Comparison of ENCODE assay signal across 13 cellular contexts in genomic region chr15:62573856-62574255, GRCh38.
"Had no signal": no experiment of that assay in that cellular context is flagged by ENCODE, and none has a peak within 500 bp of the region (broad histone marks: within the 10 kb centered on the region; RNA-seq: fewer than 3 reads in every experiment).

No MANE protein-coding gene starts in this region.

- ATAC-seq: heart left ventricle; naive thymus-derived CD4-positive, alpha-beta T cell; sciatic nerve had no signal

- H3K9me3 ChIP-seq: heart left ventricle, neutrophil had no signal

- DNase-seq: effector CD8-positive, alpha-beta T cell; foreskin melanocyte; heart left ventricle; hippocampal formation; kidney glomerular epithelial cell; mammary epithelial cell; naive thymus-derived CD4-positive, alpha-beta T cell; stimulated activated naive CD4-positive, alpha-beta T cell treated with Interleukin-2 at 50 U/mL for 16 hours; trophoblast cell had no signal

- H3K27ac ChIP-seq: coronary artery, heart left ventricle, neutrophil, skin epidermis had no signal

- H3K4me3 Mint-ChIP-seq: naive thymus-derived CD4-positive, alpha-beta T cell had no signal

- H3K27ac Mint-ChIP-seq: naive thymus-derived CD4-positive, alpha-beta T cell had no signal

- H3K4me3 ChIP-seq: coronary artery, heart left ventricle, skin epidermis had no signal

- H3K36me3 ChIP-seq: heart left ventricle, neutrophil had no signal

- H3K27me3 ChIP-seq: heart left ventricle had no signal

- H3K4me1 Mint-ChIP-seq: naive thymus-derived CD4-positive, alpha-beta T cell had no signal

- H3K36me3 Mint-ChIP-seq: naive thymus-derived CD4-positive, alpha-beta T cell had no signal
